Comparison of ENCODE assay signal across 1 cellular context in the genomic region with DNA sequence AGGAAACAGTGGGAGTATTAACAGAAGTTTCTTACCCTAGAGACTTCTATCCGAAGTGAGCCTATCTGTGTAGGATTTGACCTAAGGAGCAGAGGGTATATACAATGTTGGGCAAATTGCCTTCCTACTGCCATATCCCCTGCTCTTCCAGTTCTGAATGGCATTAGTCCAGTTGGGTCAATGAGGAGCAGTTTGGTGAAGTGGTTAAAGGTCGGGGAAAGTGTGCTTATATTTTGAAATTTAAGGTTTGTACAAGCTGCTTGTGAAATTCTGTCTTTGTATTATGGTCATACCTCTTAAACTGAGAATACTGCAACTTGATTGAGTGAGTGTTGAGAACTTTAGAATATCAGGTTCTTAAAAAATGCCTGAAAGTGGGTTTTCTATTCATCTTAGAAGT.
TF ChIP-seq lines count a peak whose summit lies in the region.

No MANE protein-coding gene starts in this region.

TF ChIP-seq in K562, 482 proteins besides CTCF, POLR2A, EP300 and RAD21:
- TF ChIP-seq, protein P1, sequence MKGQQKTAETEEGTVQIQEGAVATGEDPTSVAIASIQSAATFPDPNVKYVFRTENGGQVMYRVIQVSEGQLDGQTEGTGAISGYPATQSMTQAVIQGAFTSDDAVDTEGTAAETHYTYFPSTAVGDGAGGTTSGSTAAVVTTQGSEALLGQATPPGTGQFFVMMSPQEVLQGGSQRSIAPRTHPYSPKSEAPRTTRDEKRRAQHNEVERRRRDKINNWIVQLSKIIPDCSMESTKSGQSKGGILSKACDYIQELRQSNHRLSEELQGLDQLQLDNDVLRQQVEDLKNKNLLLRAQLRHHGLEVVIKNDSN (CRISPR knock-in tag; IDR thresholded peaks at IDR 0.05): no peak
- no peak for TF ChIP-seq TRIM28 (IDR thresholded peaks at IDR 0.05)
- no peak for TF ChIP-seq MAFK (IDR thresholded peaks at IDR 0.05; ENCODE audit: low read length)
- no peak for TF ChIP-seq SIX5 (IDR thresholded peaks at IDR 0.05; ENCODE audit: borderline replicate concordance in 1 of 2, insufficient read depth in 1 of 2, low read depth in 1 of 2, low read length in 2 of 2)
- TF ChIP-seq, protein P2, sequence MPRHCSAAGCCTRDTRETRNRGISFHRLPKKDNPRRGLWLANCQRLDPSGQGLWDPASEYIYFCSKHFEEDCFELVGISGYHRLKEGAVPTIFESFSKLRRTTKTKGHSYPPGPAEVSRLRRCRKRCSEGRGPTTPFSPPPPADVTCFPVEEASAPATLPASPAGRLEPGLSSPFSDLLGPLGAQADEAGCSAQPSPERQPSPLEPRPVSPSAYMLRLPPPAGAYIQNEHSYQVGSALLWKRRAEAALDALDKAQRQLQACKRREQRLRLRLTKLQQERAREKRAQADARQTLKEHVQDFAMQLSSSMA (CRISPR knock-in tag; IDR thresholded peaks at IDR 0.05): no peak
- TF ChIP-seq ZNF445 (CRISPR knock-in tag; IDR thresholded peaks at IDR 0.05; ENCODE audit: low read depth): no peak
- TF ChIP-seq SPI1 (IDR thresholded peaks at IDR 0.05; ENCODE audit: borderline replicate concordance, low read depth, low read length): no peak
- no peak for TF ChIP-seq YBX1 (IDR thresholded peaks at IDR 0.05)
- TF ChIP-seq, protein P3, sequence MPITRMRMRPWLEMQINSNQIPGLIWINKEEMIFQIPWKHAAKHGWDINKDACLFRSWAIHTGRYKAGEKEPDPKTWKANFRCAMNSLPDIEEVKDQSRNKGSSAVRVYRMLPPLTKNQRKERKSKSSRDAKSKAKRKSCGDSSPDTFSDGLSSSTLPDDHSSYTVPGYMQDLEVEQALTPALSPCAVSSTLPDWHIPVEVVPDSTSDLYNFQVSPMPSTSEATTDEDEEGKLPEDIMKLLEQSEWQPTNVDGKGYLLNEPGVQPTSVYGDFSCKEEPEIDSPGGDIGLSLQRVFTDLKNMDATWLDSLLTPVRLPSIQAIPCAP (CRISPR knock-in tag; IDR thresholded peaks at IDR 0.05; ENCODE audit: borderline replicate concordance): no peak
- no peak for TF ChIP-seq NFE2 (IDR thresholded peaks at IDR 0.05; ENCODE audit: low read depth)
- no peak for TF ChIP-seq SMAD2 (IDR thresholded peaks at IDR 0.05; ENCODE audit: low read depth, low read length)
- TF ChIP-seq, protein P4, sequence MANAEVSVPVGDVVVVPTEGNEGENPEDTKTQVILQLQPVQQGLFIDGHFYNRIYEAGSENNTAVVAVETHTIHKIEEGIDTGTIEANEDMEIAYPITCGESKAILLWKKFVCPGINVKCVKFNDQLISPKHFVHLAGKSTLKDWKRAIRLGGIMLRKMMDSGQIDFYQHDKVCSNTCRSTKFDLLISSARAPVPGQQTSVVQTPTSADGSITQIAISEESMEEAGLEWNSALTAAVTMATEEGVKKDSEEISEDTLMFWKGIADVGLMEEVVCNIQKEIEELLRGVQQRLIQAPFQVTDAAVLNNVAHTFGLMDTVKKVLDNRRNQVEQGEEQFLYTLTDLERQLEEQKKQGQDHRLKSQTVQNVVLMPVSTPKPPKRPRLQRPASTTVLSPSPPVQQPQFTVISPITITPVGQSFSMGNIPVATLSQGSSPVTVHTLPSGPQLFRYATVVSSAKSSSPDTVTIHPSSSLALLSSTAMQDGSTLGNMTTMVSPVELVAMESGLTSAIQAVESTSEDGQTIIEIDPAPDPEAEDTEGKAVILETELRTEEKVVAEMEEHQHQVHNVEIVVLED (CRISPR knock-in tag; IDR thresholded peaks at IDR 0.05): no peak
- no peak for TF ChIP-seq BDP1 (IDR thresholded peaks at IDR 0.05; ENCODE audit: insufficient read depth, insufficient read length)
- no peak for TF ChIP-seq HDAC1 (IDR thresholded peaks at IDR 0.05)
